9 cellular contexts compared by ENCODE assay signal in genomic region chr13:75368167-75368566, GRCh38.
A peak's percentile ranks its signal among the peaks of the same experiment; 100 is the strongest.
DNase-seq lines count a peak whose midpoint lies in the region; ATAC-seq and TF ChIP-seq lines count a peak whose summit lies in the region.
"Had no signal": no experiment of that assay in that cellular context is flagged by ENCODE, and none has a peak within 500 bp of the region (broad histone marks: within the 10 kb centered on the region; RNA-seq: fewer than 3 reads in every experiment).

No MANE protein-coding gene starts in this region.

- no peak overlapping the region for H2AK5ac ChIP-seq in IMR-90 (ENCODE audit: low read depth, low read length)

- peaks cover 8 to 20% of the 10 kb centered on the region in 2 experiments; a peak in 2 of 4 replicates for H3K79me1 ChIP-seq in IMR-90 (ENCODE audit: low read depth in 1 of 2, low read length in 2 of 2)

- H2AK9ac ChIP-seq in IMR-90 (replicated peaks; ENCODE audit: low read depth, low read length, poor library complexity): no peak overlapping the region

- H3K23ac ChIP-seq in IMR-90 (ENCODE audit: low read depth, low read length): peak overlapping the region; percentile 53; the same call in 1 of the 2 replicates

- peak overlapping the region; percentile 73 for H2BK5ac ChIP-seq in IMR-90 (ENCODE audit: low read depth, low read length, poor library complexity, severe bottlenecking)

- H4K91ac ChIP-seq in IMR-90 (ENCODE audit: insufficient read depth, low read depth, low read length): no peak overlapping the region

- no peak overlapping the region for H4K5ac ChIP-seq in IMR-90 (ENCODE audit: low read depth, low read length)

- peak overlapping the region; percentile 89; the same call in 1 of the 2 replicates for H2BK20ac ChIP-seq in IMR-90 (ENCODE audit: low read depth, low read length)

- POLR2A ChIA-PET in IMR-90 (lab: Charles Lee; ENCODE audit: unreplicated experiment): no interaction called here

- no peak overlapping the region for H3K27ac ChIP-seq in IMR-90 (ENCODE audit: insufficient read depth, low read length)
- H3K27ac ChIP-seq in muscle layer of duodenum (ENCODE audit: low read length): peak overlapping the region; percentile 9

- H3K4me1 ChIP-seq in IMR-90 (ENCODE audit: control insufficient read depth, insufficient read depth, low read length) (peaks cover 10% of the 10 kb centered on the region; the same call in 1 of the 2 replicates), muscle layer of duodenum (ENCODE audit: control insufficient read depth in 1 of 2, insufficient read depth in 2 of 2, low read length in 2 of 2) (peaks cover 0 to 17% of the 10 kb centered on the region in 2 donors)

- no peaks in the 10 kb centered on the region for H4K20me1 ChIP-seq in IMR-90 (ENCODE audit: insufficient read depth, low read length)

- H3K9me3 ChIP-seq in IMR-90 (ENCODE audit: control insufficient read depth, insufficient read depth, low read length) (no peaks in the 10 kb centered on the region), muscle layer of duodenum (ENCODE audit: control insufficient read depth in 1 of 2, low read length in 2 of 2) (no peaks in the 10 kb centered on the region)

- H3K18ac ChIP-seq in IMR-90 (ENCODE audit: low read depth, low read length): peak overlapping the region; percentile 33; the same call in 1 of the 2 replicates

- intact Hi-C loops in IMR-90 (cut with micrococcal nuclease): no loop called here

- DNase-seq in AG10803 (ENCODE audit: low read depth) (peak; percentile 80), IMR-90 (peak; percentile 92), epithelial cell of esophagus (ENCODE audit: low read depth) (peak; percentile 53), GDM1 (lab: John Stamatoyannopoulos, UW) (no peak), NCI-H146 (lab: John Stamatoyannopoulos, UW) (no peak), NCI-H2227 treated with DMSO at 0.1 percent for 48 hours (lab: John Stamatoyannopoulos, UW) (no peak), T1000 (lab: John Stamatoyannopoulos, UW) (no peak)
- DNase-seq: MM.1S had no signal

- TF ChIP-seq RAD21 in IMR-90 (IDR thresholded peaks at IDR 0.05; ENCODE audit: low read length): no peak

- H3K14ac ChIP-seq in IMR-90 (replicated peaks; ENCODE audit: low read depth, low read length): peak overlapping the region; percentile 88

- H4K8ac ChIP-seq in IMR-90 (ENCODE audit: low read depth in 2 of 2, low read length in 2 of 2): peak overlapping the region in 1 of 2 experiments; percentile 29; a peak in 2 of 4 replicates

- peak overlapping the region; percentile 23; the same call in 1 of the 2 replicates for H3K4me2 ChIP-seq in IMR-90 (ENCODE audit: low read depth, low read length)

- peak overlapping the region; percentile 40; the same call in 1 of the 2 replicates for H3K4ac ChIP-seq in IMR-90 (ENCODE audit: low read depth, low read length)

- no peak for TF ChIP-seq POLR2A in IMR-90 (IDR thresholded peaks at IDR 0.05; ENCODE audit: low read depth, low read length)

- in situ Hi-C loops in IMR-90 (cut with MboI; ENCODE audit: low sequenced_read_pairs): no loop called here

- peak; percentile 40 for ATAC-seq in IMR-90 (ENCODE audit: low read depth)

- H3K27me3 ChIP-seq in IMR-90 (ENCODE audit: control insufficient read depth, insufficient read depth, low read length): no peaks in the 10 kb centered on the region
- H3K27me3 ChIP-seq in muscle layer of duodenum (ENCODE audit: low read depth, low read length): no peaks in the 10 kb centered on the region

- peak overlapping the region; percentile 61; the same call in 1 of the 2 replicates for H3K56ac ChIP-seq in IMR-90 (ENCODE audit: extremely low read depth, insufficient read depth, low read length)

- dilution Hi-C loops in IMR-90 (cut with HindIII; ENCODE audit: low sequenced_read_pairs, unreplicated experiment): no loop called here

- WGBS in IMR-90 (ENCODE audit: extremely low coverage in 2 of 2, insufficient read length in 1 of 2), 2 experiments: no CpG with 5 or more reads among the region's 3 CpGs

- peak overlapping the region; percentile 85; the same call in 1 of the 2 replicates for H2BK120ac ChIP-seq in IMR-90 (ENCODE audit: low read depth, low read length)

- peak overlapping the region; percentile 45; the same call in 2 of the 3 replicates for H2BK15ac ChIP-seq in IMR-90 (ENCODE audit: low read depth, low read length)

- H3K36me3 ChIP-seq in IMR-90 (ENCODE audit: control insufficient read depth, insufficient read depth, low read length): no peaks in the 10 kb centered on the region
- H3K36me3 ChIP-seq in muscle layer of duodenum (ENCODE audit: control insufficient read depth in 1 of 2, insufficient read depth in 2 of 2, low read length in 2 of 2): no peaks in the 10 kb centered on the region

- no TSS peak for BruUV-seq in IMR-90 (replicated peaks; lab: Mats Ljungman, UMichigan)

- peaks cover 6% of the 10 kb centered on the region for H3K9me1 ChIP-seq in IMR-90 (ENCODE audit: insufficient read depth, low read length)

- TF ChIP-seq CTCF in AG10803 (conservative IDR thresholded peaks at IDR 0.05; ENCODE audit: low read length) (no peak), IMR-90 (conservative IDR thresholded peaks at IDR 0.05; ENCODE audit: low read depth, low read length) (no peak), epithelial cell of esophagus (IDR thresholded peaks at IDR 0.05; ENCODE audit: insufficient read depth, low read depth, low read length, missing control alignments) (no peak)

- no peak overlapping the region for H2AFZ ChIP-seq in IMR-90 (replicated peaks; ENCODE audit: low read length, poor library complexity)

- no peak overlapping the region for H3K4me3 ChIP-seq in AG10803 (ENCODE audit: low read length)
- H3K4me3 ChIP-seq in IMR-90 (ENCODE audit: insufficient read depth, low read depth, low read length): no peak overlapping the region
- H3K4me3 ChIP-seq in epithelial cell of esophagus (ENCODE audit: low read length): no peak overlapping the region
- no peak overlapping the region for H3K4me3 ChIP-seq in muscle layer of duodenum (ENCODE audit: low read depth in 1 of 2, low read length in 2 of 2)

- no peak overlapping the region for H3K9ac ChIP-seq in IMR-90 (ENCODE audit: low read depth, low read length)

- CTCF ChIA-PET in IMR-90 (lab: Yijun Ruan, JAX): interaction anchor here (1.4 kb wide), 1 partner anchor 114 kb away, joined by 5 read pairs; the partner anchor contains the start of gene TBC1D4

TF ChIP-seq in IMR-90, 13 proteins besides CTCF, POLR2A, EP300 and RAD21:
- TF ChIP-seq, protein P1, sequence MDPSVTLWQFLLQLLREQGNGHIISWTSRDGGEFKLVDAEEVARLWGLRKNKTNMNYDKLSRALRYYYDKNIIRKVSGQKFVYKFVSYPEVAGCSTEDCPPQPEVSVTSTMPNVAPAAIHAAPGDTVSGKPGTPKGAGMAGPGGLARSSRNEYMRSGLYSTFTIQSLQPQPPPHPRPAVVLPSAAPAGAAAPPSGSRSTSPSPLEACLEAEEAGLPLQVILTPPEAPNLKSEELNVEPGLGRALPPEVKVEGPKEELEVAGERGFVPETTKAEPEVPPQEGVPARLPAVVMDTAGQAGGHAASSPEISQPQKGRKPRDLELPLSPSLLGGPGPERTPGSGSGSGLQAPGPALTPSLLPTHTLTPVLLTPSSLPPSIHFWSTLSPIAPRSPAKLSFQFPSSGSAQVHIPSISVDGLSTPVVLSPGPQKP (IDR thresholded peaks at IDR 0.05; ENCODE audit: borderline replicate concordance, low read depth, low read length): no peak
- TF ChIP-seq CEBPB (IDR thresholded peaks at IDR 0.05; ENCODE audit: low read depth, low read length): peak; percentile 79
- TF ChIP-seq USF2 (IDR thresholded peaks at IDR 0.05; ENCODE audit: low read depth, low read length): no peak
- no peak for TF ChIP-seq FOS (IDR thresholded peaks at IDR 0.05; ENCODE audit: low read depth, low read length)
- no peak for TF ChIP-seq BHLHE40 (IDR thresholded peaks at IDR 0.05; ENCODE audit: low read depth, low read length)
- TF ChIP-seq RFX5 (IDR thresholded peaks at IDR 0.05; ENCODE audit: low read depth, low read length): no peak

Comparison
In these comparisons a context has a peak if more than half of its experiments do, and no peak if none do; other contexts are left out.
1. DNase-seq: peak in AG10803 (single experiment), IMR-90 (single experiment) and epithelial cell of esophagus (single experiment); none in GDM1 (single experiment), NCI-H146 (single experiment), NCI-H2227 treated with DMSO at 0.1 percent for 48 hours (single experiment) and T1000 (single experiment).